Comparison of ENCODE assay signal across 23 cellular contexts in the genomic region with DNA sequence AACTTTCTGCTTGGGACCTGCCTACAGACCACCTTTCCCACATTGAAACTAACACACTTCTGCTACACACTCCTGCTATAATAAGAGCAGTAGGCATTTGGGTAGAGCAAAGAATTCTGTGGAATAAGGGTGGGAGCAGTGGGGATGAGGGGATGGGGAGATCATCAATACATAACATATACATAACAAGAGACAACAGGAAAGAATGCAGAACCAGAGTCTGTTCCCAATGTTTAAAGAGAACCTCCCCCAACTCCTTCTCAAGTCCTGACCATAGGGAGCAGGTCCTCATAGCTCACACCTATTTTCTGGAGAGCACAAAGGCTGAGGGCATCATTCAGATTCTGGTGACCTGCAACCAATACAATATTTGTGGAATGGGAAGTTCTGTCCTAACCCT.
"Had no signal": no experiment of that assay in that cellular context is flagged by ENCODE, and none has a peak within 500 bp of the region (broad histone marks: within the 10 kb centered on the region; RNA-seq: fewer than 3 reads in every experiment).

No MANE protein-coding gene starts in this region.

- H3K9me3 Mint-ChIP-seq: dendritic cell treated with granulocyte-macrophage colony-stimulating factor and Interleukin-4, amounts not matched to agents 40 ng/mL and 50 ng/mL, for 4 days; effector memory CD8-positive, alpha-beta T cell; stimulated activated memory B cell treated with anti-CD40 and anti-IgM and Interleukin-4, amounts not matched to agents 10 μg/mL and 1 μg/mL and 100 μg/mL, for 72 hours; stimulated activated naive CD8-positive, alpha-beta T cell treated with anti-CD3 and anti-CD28 coated beads, Interleukin-15, Interleukin-2, amounts not matched to agents 100 ng/mL and 50 ng/mL, for 24 hours had no signal

- H3K4me3 Mint-ChIP-seq: effector memory CD8-positive, alpha-beta T cell; stimulated activated memory B cell treated with anti-CD40 and anti-IgM and Interleukin-4, amounts not matched to agents 10 μg/mL and 1 μg/mL and 100 μg/mL, for 72 hours; stimulated activated naive CD8-positive, alpha-beta T cell treated with anti-CD3 and anti-CD28 coated beads, Interleukin-15, Interleukin-2, amounts not matched to agents 100 ng/mL and 50 ng/mL, for 24 hours had no signal

- H3K9me3 ChIP-seq: esophagus squamous epithelium, gastroesophageal sphincter, neutrophil, tibial artery, upper lobe of right lung, vagina had no signal

- ATAC-seq: effector memory CD8-positive, alpha-beta T cell; gastroesophageal sphincter; left cardiac atrium; naive thymus-derived CD8-positive, alpha-beta T cell; sciatic nerve; stimulated activated memory B cell treated with anti-CD40 and anti-IgM and Interleukin-4, amounts not matched to agents 10 μg/mL and 1 μg/mL and 100 μg/mL, for 72 hours; upper lobe of right lung had no signal

- H3K4me3 ChIP-seq: esophagus squamous epithelium, gastroesophageal sphincter, tibial artery, upper lobe of right lung, vagina had no signal

- H3K27ac Mint-ChIP-seq: dendritic cell treated with granulocyte-macrophage colony-stimulating factor and Interleukin-4, amounts not matched to agents 40 ng/mL and 50 ng/mL, for 4 days; effector memory CD8-positive, alpha-beta T cell; naive thymus-derived CD8-positive, alpha-beta T cell; stimulated activated memory B cell treated with anti-CD40 and anti-IgM and Interleukin-4, amounts not matched to agents 10 μg/mL and 1 μg/mL and 100 μg/mL, for 72 hours; stimulated activated naive CD8-positive, alpha-beta T cell treated with anti-CD3 and anti-CD28 coated beads, Interleukin-15, Interleukin-2, amounts not matched to agents 100 ng/mL and 50 ng/mL, for 24 hours had no signal

- DNase-seq: effector memory CD8-positive, alpha-beta T cell; esophagus squamous epithelium; foreskin fibroblast; glutamatergic neuron; kidney; left cardiac atrium; mesendoderm; naive thymus-derived CD8-positive, alpha-beta T cell; posterior cingulate gyrus; spleen; stimulated activated CD4-positive, alpha-beta T cell treated with anti-CD3 and anti-CD28 coated beads, Interleukin-15, amount 100 ng/mL, for 24 hours; stimulated activated CD4-positive, alpha-beta T cell treated with anti-CD3 and anti-CD28 coated beads, Interleukin-1b, Interleukin-23, amount 100 ng/mL, for 48 hours; stimulated activated CD4-positive, alpha-beta T cell treated with anti-CD3 and anti-CD28 coated beads, Interleukin-4, amount 100 ng/mL, for 24 hours; tibial artery; upper lobe of right lung had no signal

- H3K36me3 Mint-ChIP-seq: stimulated activated memory B cell treated with anti-CD40 and anti-IgM and Interleukin-4, amounts not matched to agents 10 μg/mL and 1 μg/mL and 100 μg/mL, for 72 hours had no signal

- H3K36me3 ChIP-seq: esophagus squamous epithelium, gastroesophageal sphincter, neutrophil, spleen, tibial artery, upper lobe of right lung, vagina had no signal

- H3K27ac ChIP-seq: esophagus squamous epithelium, gastroesophageal sphincter, neutrophil, spleen, tibial artery, upper lobe of right lung, vagina had no signal

- FAIRE-seq: colon, kidney had no signal
